Comparison of ENCODE assay signal across 8 cellular contexts in genomic region chr1:1305300-1306069, GRCh38.
A peak's percentile ranks its signal among the peaks of the same experiment; 100 is the strongest.
DNase-seq lines count a peak whose midpoint lies in the region.

No MANE protein-coding gene starts in this region.

- peaks cover 8% of the 10 kb centered on the region; the same call in 1 of the 2 replicates for H3K27me3 ChIP-seq in iPS-20b (ENCODE audit: insufficient read depth, low read length)

- H3K9me3 ChIP-seq in iPS-20b (ENCODE audit: insufficient read depth, low read depth, low read length) = no peaks in the 10 kb centered on the region

- peaks cover 15% of the 10 kb centered on the region for H3K4me1 ChIP-seq in iPS-20b (ENCODE audit: insufficient read depth, low read length)

- peak overlapping the region; percentile 17; the same call in 1 of the 2 replicates for H3K4me3 ChIP-seq in iPS-20b (ENCODE audit: low read length)

- H3K36me3 ChIP-seq in iPS-20b (ENCODE audit: insufficient read depth, low read depth, low read length) = peaks cover 6% of the 10 kb centered on the region

- DNase-seq in D341Med (ENCODE audit: low spot score) (peak; percentile 77), HUDEP-2 (lab: John Stamatoyannopoulos, UW; ENCODE audit: unreplicated experiment in 76 of 76) (peak in 64 of 76 experiments; percentile 12 to 81 (median 64)), T-helper 2 cell (peak in 4 of 5 experiments; percentile 44 to 81 (median 50)), astrocyte of the hippocampus (ENCODE audit: low read depth, low spot score) (peak; percentile 75), NCI-H1092 (lab: John Stamatoyannopoulos, UW) (no peak), KG1 (lab: John Stamatoyannopoulos, UW) (no peak)
- peak; percentile 76 for DNase-seq in stimulated activated CD4-positive, alpha-beta T cell treated with anti-CD3 and anti-CD28 coated beads, Interleukin-15, amount 100 ng/mL, for 24 hours

- H3K27ac ChIP-seq in iPS-20b (ENCODE audit: low read length) = no peak overlapping the region

- peak overlapping the region; percentile 40; the same call in 1 of the 2 replicates for H3K9ac ChIP-seq in iPS-20b (ENCODE audit: low read depth, low read length)

Comparison
In these comparisons a context has a peak if more than half of its experiments do, and no peak if none do; other contexts are left out.
1. DNase-seq: peak in D341Med (single experiment), HUDEP-2 (64 of 76), T-helper 2 cell (4 of 5), astrocyte of the hippocampus (single experiment) and stimulated activated CD4-positive, alpha-beta T cell treated with anti-CD3 and anti-CD28 coated beads, Interleukin-15, amount 100 ng/mL, for 24 hours (single experiment); none in NCI-H1092 (single experiment) and KG1 (single experiment).